ENCODE assay signal across 1 cellular context in the genomic region with DNA sequence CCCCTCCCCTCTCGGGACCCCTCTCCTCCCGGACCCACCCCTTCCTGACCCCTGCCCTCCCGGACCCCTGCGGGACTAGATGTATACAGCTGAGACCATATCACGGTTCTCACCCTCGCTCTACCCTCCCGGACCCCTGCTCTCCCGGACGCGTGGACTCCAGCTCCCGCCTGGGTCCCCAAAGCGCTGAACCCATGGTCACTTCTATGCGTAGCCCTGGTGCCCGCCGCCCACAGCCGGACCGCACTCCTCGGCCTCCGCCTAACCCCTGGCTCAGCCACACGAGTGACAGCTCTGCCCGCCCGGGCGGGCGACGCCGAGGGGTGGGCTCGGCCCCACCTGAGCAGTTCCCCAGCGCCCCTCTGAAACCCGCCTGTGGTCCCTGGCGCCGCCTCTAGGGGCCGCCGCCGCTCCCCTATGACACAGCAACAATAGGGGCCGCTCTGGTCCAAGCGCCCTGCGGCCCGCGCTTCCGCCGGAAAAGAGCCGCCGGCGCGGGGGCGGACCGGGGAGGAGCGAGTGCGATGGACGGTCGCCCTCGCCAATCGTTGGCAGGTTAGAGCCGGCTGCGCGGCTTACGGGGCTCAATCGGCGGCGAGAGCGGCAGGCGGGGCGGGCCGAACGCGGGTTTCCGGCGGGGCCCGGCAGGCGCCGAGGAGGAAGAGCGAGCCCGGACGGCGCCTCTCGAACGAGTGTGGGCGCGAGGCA.
TF ChIP-seq lines count a peak whose summit lies in the region.

Gene ADRM1 (plus strand): TSS at position 657 of the 708 bp plus-strand sequence. CDS start 572 bp downstream, outside the sequence.

TF ChIP-seq in GM12878, 131 proteins besides CTCF, POLR2A, EP300 and RAD21 (continued from another document and continues in another):
- TF ChIP-seq CUX1 (IDR thresholded peaks at IDR 0.05; ENCODE audit: insufficient replicate concordance, low read depth, low read length): no peak
- peak; percentile 79 to 100 for TF ChIP-seq EGR1 (IDR thresholded peaks at IDR 0.05; ENCODE audit: borderline replicate concordance in 1 of 2, low read depth in 2 of 2, low read length in 2 of 2)
- TF ChIP-seq, protein P1, sequence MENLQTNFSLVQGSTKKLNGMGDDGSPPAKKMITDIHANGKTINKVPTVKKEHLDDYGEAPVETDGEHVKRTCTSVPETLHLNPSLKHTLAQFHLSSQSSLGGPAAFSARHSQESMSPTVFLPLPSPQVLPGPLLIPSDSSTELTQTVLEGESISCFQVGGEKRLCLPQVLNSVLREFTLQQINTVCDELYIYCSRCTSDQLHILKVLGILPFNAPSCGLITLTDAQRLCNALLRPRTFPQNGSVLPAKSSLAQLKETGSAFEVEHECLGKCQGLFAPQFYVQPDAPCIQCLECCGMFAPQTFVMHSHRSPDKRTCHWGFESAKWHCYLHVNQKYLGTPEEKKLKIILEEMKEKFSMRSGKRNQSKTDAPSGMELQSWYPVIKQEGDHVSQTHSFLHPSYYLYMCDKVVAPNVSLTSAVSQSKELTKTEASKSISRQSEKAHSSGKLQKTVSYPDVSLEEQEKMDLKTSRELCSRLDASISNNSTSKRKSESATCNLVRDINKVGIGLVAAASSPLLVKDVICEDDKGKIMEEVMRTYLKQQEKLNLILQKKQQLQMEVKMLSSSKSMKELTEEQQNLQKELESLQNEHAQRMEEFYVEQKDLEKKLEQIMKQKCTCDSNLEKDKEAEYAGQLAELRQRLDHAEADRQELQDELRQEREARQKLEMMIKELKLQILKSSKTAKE (IDR thresholded peaks at IDR 0.05; ENCODE audit: low read depth, poor library complexity, severe bottlenecking): no peak
- TF ChIP-seq, protein P2, sequence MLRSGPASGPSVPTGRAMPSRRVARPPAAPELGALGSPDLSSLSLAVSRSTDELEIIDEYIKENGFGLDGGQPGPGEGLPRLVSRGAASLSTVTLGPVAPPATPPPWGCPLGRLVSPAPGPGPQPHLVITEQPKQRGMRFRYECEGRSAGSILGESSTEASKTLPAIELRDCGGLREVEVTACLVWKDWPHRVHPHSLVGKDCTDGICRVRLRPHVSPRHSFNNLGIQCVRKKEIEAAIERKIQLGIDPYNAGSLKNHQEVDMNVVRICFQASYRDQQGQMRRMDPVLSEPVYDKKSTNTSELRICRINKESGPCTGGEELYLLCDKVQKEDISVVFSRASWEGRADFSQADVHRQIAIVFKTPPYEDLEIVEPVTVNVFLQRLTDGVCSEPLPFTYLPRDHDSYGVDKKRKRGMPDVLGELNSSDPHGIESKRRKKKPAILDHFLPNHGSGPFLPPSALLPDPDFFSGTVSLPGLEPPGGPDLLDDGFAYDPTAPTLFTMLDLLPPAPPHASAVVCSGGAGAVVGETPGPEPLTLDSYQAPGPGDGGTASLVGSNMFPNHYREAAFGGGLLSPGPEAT (IDR thresholded peaks at IDR 0.05; ENCODE audit: low read depth): no peak
- TF ChIP-seq CBX5 (IDR thresholded peaks at IDR 0.05; ENCODE audit: low read depth): 0 out of 2 replicates have a peak, but pooled peaks have one; percentile 58
- TF ChIP-seq NBN (IDR thresholded peaks at IDR 0.05): no peak; the same call in 1 of the 2 replicates
- no peak for TF ChIP-seq RFX5 (IDR thresholded peaks at IDR 0.05; ENCODE audit: low read depth, low read length)
- peak; percentile 47 for TF ChIP-seq SMC3 (IDR thresholded peaks at IDR 0.05; ENCODE audit: borderline replicate concordance, low read length)
- TF ChIP-seq RELA (IDR thresholded peaks at IDR 0.05; ENCODE audit: borderline replicate concordance, partially characterized antibody): peak; percentile 60
- 0 out of 3 replicates have a peak, but pooled peaks have one; percentile 7 for TF ChIP-seq POU2F2 (IDR thresholded peaks at IDR 0.05; ENCODE audit: borderline replicate concordance, low read depth, low read length)
- TF ChIP-seq, protein P3, sequence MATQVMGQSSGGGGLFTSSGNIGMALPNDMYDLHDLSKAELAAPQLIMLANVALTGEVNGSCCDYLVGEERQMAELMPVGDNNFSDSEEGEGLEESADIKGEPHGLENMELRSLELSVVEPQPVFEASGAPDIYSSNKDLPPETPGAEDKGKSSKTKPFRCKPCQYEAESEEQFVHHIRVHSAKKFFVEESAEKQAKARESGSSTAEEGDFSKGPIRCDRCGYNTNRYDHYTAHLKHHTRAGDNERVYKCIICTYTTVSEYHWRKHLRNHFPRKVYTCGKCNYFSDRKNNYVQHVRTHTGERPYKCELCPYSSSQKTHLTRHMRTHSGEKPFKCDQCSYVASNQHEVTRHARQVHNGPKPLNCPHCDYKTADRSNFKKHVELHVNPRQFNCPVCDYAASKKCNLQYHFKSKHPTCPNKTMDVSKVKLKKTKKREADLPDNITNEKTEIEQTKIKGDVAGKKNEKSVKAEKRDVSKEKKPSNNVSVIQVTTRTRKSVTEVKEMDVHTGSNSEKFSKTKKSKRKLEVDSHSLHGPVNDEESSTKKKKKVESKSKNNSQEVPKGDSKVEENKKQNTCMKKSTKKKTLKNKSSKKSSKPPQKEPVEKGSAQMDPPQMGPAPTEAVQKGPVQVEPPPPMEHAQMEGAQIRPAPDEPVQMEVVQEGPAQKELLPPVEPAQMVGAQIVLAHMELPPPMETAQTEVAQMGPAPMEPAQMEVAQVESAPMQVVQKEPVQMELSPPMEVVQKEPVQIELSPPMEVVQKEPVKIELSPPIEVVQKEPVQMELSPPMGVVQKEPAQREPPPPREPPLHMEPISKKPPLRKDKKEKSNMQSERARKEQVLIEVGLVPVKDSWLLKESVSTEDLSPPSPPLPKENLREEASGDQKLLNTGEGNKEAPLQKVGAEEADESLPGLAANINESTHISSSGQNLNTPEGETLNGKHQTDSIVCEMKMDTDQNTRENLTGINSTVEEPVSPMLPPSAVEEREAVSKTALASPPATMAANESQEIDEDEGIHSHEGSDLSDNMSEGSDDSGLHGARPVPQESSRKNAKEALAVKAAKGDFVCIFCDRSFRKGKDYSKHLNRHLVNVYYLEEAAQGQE (IDR thresholded peaks at IDR 0.05; ENCODE audit: low read depth, low read length): no peak
- TF ChIP-seq FOXK2 (IDR thresholded peaks at IDR 0.05): no peak; the same call in 1 of the 2 replicates
- TF ChIP-seq PRDM15 (CRISPR knock-in tag; IDR thresholded peaks at IDR 0.05): no peak
- peak; percentile 72 for TF ChIP-seq HCFC1 (IDR thresholded peaks at IDR 0.05; ENCODE audit: low read length)
- TF ChIP-seq HSF1 (IDR thresholded peaks at IDR 0.05; ENCODE audit: low read depth, low read length): peak; percentile 57; the same call in 1 of the 2 replicates
- peak; percentile 68 for TF ChIP-seq NR2F1 (conservative IDR thresholded peaks at IDR 0.05)
- no peak for TF ChIP-seq NFXL1 (IDR thresholded peaks at IDR 0.05; ENCODE audit: borderline replicate concordance)
- TF ChIP-seq ATF2 (IDR thresholded peaks at IDR 0.05; ENCODE audit: low read length): no peak
- TF ChIP-seq, protein P4, sequence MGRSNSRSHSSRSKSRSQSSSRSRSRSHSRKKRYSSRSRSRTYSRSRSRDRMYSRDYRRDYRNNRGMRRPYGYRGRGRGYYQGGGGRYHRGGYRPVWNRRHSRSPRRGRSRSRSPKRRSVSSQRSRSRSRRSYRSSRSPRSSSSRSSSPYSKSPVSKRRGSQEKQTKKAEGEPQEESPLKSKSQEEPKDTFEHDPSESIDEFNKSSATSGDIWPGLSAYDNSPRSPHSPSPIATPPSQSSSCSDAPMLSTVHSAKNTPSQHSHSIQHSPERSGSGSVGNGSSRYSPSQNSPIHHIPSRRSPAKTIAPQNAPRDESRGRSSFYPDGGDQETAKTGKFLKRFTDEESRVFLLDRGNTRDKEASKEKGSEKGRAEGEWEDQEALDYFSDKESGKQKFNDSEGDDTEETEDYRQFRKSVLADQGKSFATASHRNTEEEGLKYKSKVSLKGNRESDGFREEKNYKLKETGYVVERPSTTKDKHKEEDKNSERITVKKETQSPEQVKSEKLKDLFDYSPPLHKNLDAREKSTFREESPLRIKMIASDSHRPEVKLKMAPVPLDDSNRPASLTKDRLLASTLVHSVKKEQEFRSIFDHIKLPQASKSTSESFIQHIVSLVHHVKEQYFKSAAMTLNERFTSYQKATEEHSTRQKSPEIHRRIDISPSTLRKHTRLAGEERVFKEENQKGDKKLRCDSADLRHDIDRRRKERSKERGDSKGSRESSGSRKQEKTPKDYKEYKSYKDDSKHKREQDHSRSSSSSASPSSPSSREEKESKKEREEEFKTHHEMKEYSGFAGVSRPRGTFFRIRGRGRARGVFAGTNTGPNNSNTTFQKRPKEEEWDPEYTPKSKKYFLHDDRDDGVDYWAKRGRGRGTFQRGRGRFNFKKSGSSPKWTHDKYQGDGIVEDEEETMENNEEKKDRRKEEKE (IDR thresholded peaks at IDR 0.05): no peak
- no peak for TF ChIP-seq ATF3 (IDR thresholded peaks at IDR 0.05; ENCODE audit: borderline replicate concordance, extremely low read depth, low read depth, low read length)
